Comparison of ENCODE assay signal across 12 cellular contexts in genomic region chr5:32572778-32573480, GRCh38. TPM values are rescaled to one million over a fixed set of nuclear protein-coding genes. Genes with fewer than 3 reads are reported as not detected.
DNase-seq lines count a peak whose midpoint lies in the region; ATAC-seq and TF ChIP-seq lines count a peak whose summit lies in the region.
"Had no signal": no experiment of that assay in that cellular context is flagged by ENCODE, and none has a peak within 500 bp of the region (broad histone marks: within the 10 kb centered on the region; RNA-seq: fewer than 3 reads in every experiment).

No MANE protein-coding gene starts in this region.

- TF ChIP-seq EP300 in ovary (IDR thresholded peaks at IDR 0.05) = no peak

- H3K4me1 ChIP-seq in ovary (ENCODE audit: insufficient read depth) (no peaks in the 10 kb centered on the region), right atrium auricular region (no peaks in the 10 kb centered on the region), tibial artery (no peaks in the 10 kb centered on the region)

- H3K4me3 Mint-ChIP-seq in activated B cell treated with CpG ODN at 0.5 μM for 24 hours = peak overlapping the region; percentile 44
- no peak overlapping the region for H3K4me3 Mint-ChIP-seq in activated CD8-positive, alpha-beta T cell treated with anti-CD3 and anti-CD28 coated beads for 36 hours

- WGBS in ovary, 3 donors = 73 to 80% (median 77%) methylated on average over 8 of the region's 8 CpGs

- H3K4me3 ChIP-seq in ovary (no peak overlapping the region), right atrium auricular region (no peak overlapping the region), tibial artery (no peak overlapping the region)
- H3K4me3 ChIP-seq: SK-N-MC had no signal

- CTCF ChIA-PET in activated B cell treated with CpG ODN at 0.5 μM for 24 hours (lab: Charles Lee) = interaction anchor here (0.7 to 2.1 kb wide), 4 partner anchors 15 to 75 kb away, joined by 3 to 8 read pairs (median 6); no protein-coding TSS in a partner anchor
- CTCF ChIA-PET in activated CD8-positive, alpha-beta T cell treated with anti-CD3 and anti-CD28 coated beads for 36 hours (lab: Charles Lee) = interaction anchor here (1.3 kb wide), 1 partner anchor 17 kb away, joined by 4 read pairs; no protein-coding TSS in a partner anchor

- H3K27me3 ChIP-seq in ovary (no peaks in the 10 kb centered on the region), right atrium auricular region (no peaks in the 10 kb centered on the region), tibial artery (no peaks in the 10 kb centered on the region)
- H3K27me3 ChIP-seq: brain microvascular endothelial cell had no signal

- TF ChIP-seq CTCF in activated B cell treated with CpG ODN at 0.5 μM for 24 hours (IDR thresholded peaks at IDR 0.05) (no peak), ovary (IDR thresholded peaks at IDR 0.05) (no peak), right atrium auricular region (IDR thresholded peaks at IDR 0.05) (no peak), tibial artery (IDR thresholded peaks at IDR 0.05) (no peak)
- TF ChIP-seq CTCF in activated CD8-positive, alpha-beta T cell treated with anti-CD3 and anti-CD28 coated beads for 36 hours (IDR thresholded peaks at IDR 0.05) = no peak

- ATAC-seq in GM18858 (IDR thresholded peaks at IDR 0.05; ENCODE audit: unreplicated experiment) = peak; percentile 91
- peak; percentile 93 for ATAC-seq in GM21447 (IDR thresholded peaks at IDR 0.05; ENCODE audit: unreplicated experiment)
- peak; percentile 84 for ATAC-seq in HG03103 (IDR thresholded peaks at IDR 0.05; ENCODE audit: low read depth, unreplicated experiment)
- ATAC-seq in activated B cell treated with CpG ODN at 0.5 μM for 24 hours (ENCODE audit: low read depth) = peak; percentile 91
- no peak for ATAC-seq in activated CD8-positive, alpha-beta T cell treated with anti-CD3 and anti-CD28 coated beads for 36 hours

- no peaks in the 10 kb centered on the region for H3K36me3 Mint-ChIP-seq in activated B cell treated with CpG ODN at 0.5 μM for 24 hours (ENCODE audit: low read depth)
- H3K36me3 Mint-ChIP-seq in activated CD8-positive, alpha-beta T cell treated with anti-CD3 and anti-CD28 coated beads for 36 hours (ENCODE audit: low read depth) = no peaks in the 10 kb centered on the region

- peaks cover 34% of the 10 kb centered on the region for H3K4me1 Mint-ChIP-seq in activated B cell treated with CpG ODN at 0.5 μM for 24 hours
- no peaks in the 10 kb centered on the region for H3K4me1 Mint-ChIP-seq in activated CD8-positive, alpha-beta T cell treated with anti-CD3 and anti-CD28 coated beads for 36 hours (ENCODE audit: low read depth)

- no peaks in the 10 kb centered on the region for H3K27me3 Mint-ChIP-seq in activated B cell treated with CpG ODN at 0.5 μM for 24 hours
- no peaks in the 10 kb centered on the region for H3K27me3 Mint-ChIP-seq in activated CD8-positive, alpha-beta T cell treated with anti-CD3 and anti-CD28 coated beads for 36 hours

- intact Hi-C loops in activated B cell treated with CpG ODN at 0.5 μM for 24 hours (cut with micrococcal nuclease) (loop anchor here (1.0 to 5.0 kb wide), 3 partner anchors 10 to 86 kb away; no protein-coding TSS in a partner anchor), ovary (cut with DNase I) (no loop called here), tibial artery (cut with DNase I; ENCODE audit: low total_unique reads) (no loop called here)
- intact Hi-C loops in activated CD8-positive, alpha-beta T cell treated with anti-CD3 and anti-CD28 coated beads for 36 hours (cut with micrococcal nuclease) = no loop called here

- POLR2A ChIA-PET in activated B cell treated with CpG ODN at 0.5 μM for 24 hours (lab: Charles Lee) = interaction anchor here (0.7 to 3.4 kb wide), 6 partner anchors 11 to 273 kb away, joined by 3 to 40 read pairs (median 5); partner anchors contain the start of gene SUB1
- POLR2A ChIA-PET in activated CD8-positive, alpha-beta T cell treated with anti-CD3 and anti-CD28 coated beads for 36 hours (lab: Charles Lee) = no interaction called here

- H3K27ac Mint-ChIP-seq in activated B cell treated with CpG ODN at 0.5 μM for 24 hours = peak overlapping the region; percentile 68
- no peak overlapping the region for H3K27ac Mint-ChIP-seq in activated CD8-positive, alpha-beta T cell treated with anti-CD3 and anti-CD28 coated beads for 36 hours

- H3K9me3 ChIP-seq in ovary (no peaks in the 10 kb centered on the region), right atrium auricular region (no peaks in the 10 kb centered on the region), tibial artery (no peaks in the 10 kb centered on the region)

- H3K9me3 Mint-ChIP-seq in activated B cell treated with CpG ODN at 0.5 μM for 24 hours = no peaks in the 10 kb centered on the region
- no peaks in the 10 kb centered on the region for H3K9me3 Mint-ChIP-seq in activated CD8-positive, alpha-beta T cell treated with anti-CD3 and anti-CD28 coated beads for 36 hours

- TF ChIP-seq POLR2A in ovary (IDR thresholded peaks at IDR 0.05) = no peak

- no peak for DNase-seq in activated B cell treated with CpG ODN at 0.5 μM for 24 hours
- no peak for DNase-seq in ovary
- no peak for DNase-seq in activated CD8-positive, alpha-beta T cell treated with anti-CD3 and anti-CD28 coated beads for 36 hours
- no peak for DNase-seq in right atrium auricular region (ENCODE audit: low spot score)
- DNase-seq in tibial artery = no peak
- DNase-seq: brain microvascular endothelial cell, DMS53, NCI-H2029 had no signal

- no peaks in the 10 kb centered on the region for H3K36me3 ChIP-seq in ovary
- H3K36me3 ChIP-seq in right atrium auricular region = no peaks in the 10 kb centered on the region
- no peaks in the 10 kb centered on the region for H3K36me3 ChIP-seq in tibial artery
- H3K36me3 ChIP-seq: brain microvascular endothelial cell had no signal

- H3K27ac ChIP-seq in ovary (no peak overlapping the region), right atrium auricular region (no peak overlapping the region), tibial artery (no peak overlapping the region)
- H3K27ac ChIP-seq: brain microvascular endothelial cell, SK-N-MC had no signal

RNA-seq across cellular contexts. Expression of gene SUB1, which starts 12.4 kb away (rescaled TPM):
- total RNA-seq in activated B cell treated with CpG ODN at 0.5 μM for 24 hours (213 and 237 TPM in 2 replicates), ovary (100 to 1,000 TPM; 112 to 180 (median 124) TPM), right atrium auricular region (100 to 1,000 TPM; 145 to 209 TPM)
- polyA plus RNA-seq in ovary = 100 to 1,000 TPM in 1 of 2 donors, 10 to 100 TPM in 1; 91.9 to 185 TPM
- 100 to 1,000 TPM; 403 to 431 TPM for total RNA-seq in activated CD8-positive, alpha-beta T cell treated with anti-CD3 and anti-CD28 coated beads for 36 hours
